ENCODE assay signal across 21 cellular contexts in the genomic region with DNA sequence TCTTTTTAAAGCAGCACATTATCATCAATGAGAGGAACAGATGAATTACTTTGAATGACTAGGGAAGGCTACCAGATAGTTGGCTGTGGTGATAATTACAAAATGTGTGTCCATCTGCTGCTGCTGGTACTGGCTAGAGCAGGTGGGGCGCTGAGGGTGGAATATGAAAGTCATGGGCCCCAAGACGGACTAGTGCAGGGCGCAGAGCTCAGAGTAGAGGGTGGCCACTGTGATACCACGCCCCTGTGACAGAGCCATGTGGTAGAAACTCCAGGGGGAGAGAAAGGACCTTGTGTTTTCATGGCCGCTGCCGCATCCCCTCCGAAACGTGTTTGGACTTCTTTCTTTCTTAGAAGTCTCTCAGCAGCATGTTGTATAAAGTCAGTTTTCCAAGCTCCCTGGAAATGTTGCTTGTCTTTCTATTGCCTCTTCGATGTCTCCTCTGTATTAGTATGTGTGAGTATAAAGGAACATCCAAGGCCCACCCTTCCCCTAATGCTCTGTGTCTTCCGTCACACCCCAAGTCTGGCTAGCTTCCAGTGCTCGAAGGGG.
"Had no signal": no experiment of that assay in that cellular context is flagged by ENCODE, and none has a peak within 500 bp of the region (broad histone marks: within the 10 kb centered on the region; RNA-seq: fewer than 3 reads in every experiment).

No MANE protein-coding gene starts in this region.

- ATAC-seq: activated CD8-positive, alpha-beta T cell treated with anti-CD3 and anti-CD28 coated beads for 36 hours; left ventricle myocardium superior; T-helper 17 cell had no signal

- H3K4me1 ChIP-seq: colonic mucosa, tibial nerve had no signal

- H3K27ac Mint-ChIP-seq: activated B cell treated with CpG ODN at 0.5 μM for 24 hours; activated CD8-positive, alpha-beta T cell treated with anti-CD3 and anti-CD28 coated beads for 36 hours; activated naive CD8-positive, alpha-beta T cell treated with anti-CD3 and anti-CD28 coated beads, Interleukin-2, amount 10 ng/mL, durations not matched to agents 7 days and 5 days; progenitor cell of endocrine pancreas; T-helper 17 cell had no signal

- H3K4me3 Mint-ChIP-seq: activated B cell treated with CpG ODN at 0.5 μM for 24 hours; activated CD8-positive, alpha-beta T cell treated with anti-CD3 and anti-CD28 coated beads for 36 hours; activated naive CD8-positive, alpha-beta T cell treated with anti-CD3 and anti-CD28 coated beads, Interleukin-2, amount 10 ng/mL, durations not matched to agents 7 days and 5 days; nephron; T-helper 17 cell had no signal

- H3K4me3 ChIP-seq: colonic mucosa, esophagus squamous epithelium, right atrium auricular region, tibial nerve had no signal

- H3K27ac ChIP-seq: colonic mucosa, esophagus squamous epithelium, right atrium auricular region, tibial nerve had no signal

- H3K27me3 ChIP-seq: colonic mucosa, esophagus squamous epithelium, right atrium auricular region, tibial nerve had no signal

- H3K9me3 ChIP-seq: colonic mucosa, esophagus squamous epithelium, right atrium auricular region, tibial nerve had no signal

- DNase-seq: activated B cell treated with CpG ODN at 0.5 μM for 24 hours; activated CD4-positive, alpha-beta T cell treated with anti-CD3 and anti-CD28 coated beads for 48 hours; activated CD8-positive, alpha-beta memory T cell treated with anti-CD3 and anti-CD28 coated beads, Interleukin-2, amount 50 U/mL, for 4 hours; activated CD8-positive, alpha-beta T cell treated with anti-CD3 and anti-CD28 coated beads for 36 hours; activated naive CD4-positive, alpha-beta T cell; activated naive CD8-positive, alpha-beta T cell treated with anti-CD3 and anti-CD28 coated beads, Interleukin-2, amount 10 ng/mL, durations not matched to agents 7 days and 5 days; aorta; colonic mucosa; esophagus squamous epithelium; hippocampal formation; left ventricle myocardium superior; occipital lobe; small intestine; stimulated activated CD4-positive, alpha-beta T cell treated with anti-CD3 and anti-CD28 coated beads, Interleukin-4, amount 100 ng/mL, for 4 hours; stimulated activated CD8-positive, alpha-beta memory T cell treated with anti-CD3 and anti-CD28 coated beads, Interleukin-4, amount 100 ng/mL, for 48 hours; stimulated activated naive CD4-positive, alpha-beta T cell treated with Interleukin-2 at 50 U/mL for 16 hours; T-helper 17 cell had no signal

- H3K36me3 ChIP-seq: colonic mucosa, esophagus squamous epithelium, right atrium auricular region, tibial nerve had no signal
